32 cellular contexts compared by ENCODE assay signal in the genomic region with DNA sequence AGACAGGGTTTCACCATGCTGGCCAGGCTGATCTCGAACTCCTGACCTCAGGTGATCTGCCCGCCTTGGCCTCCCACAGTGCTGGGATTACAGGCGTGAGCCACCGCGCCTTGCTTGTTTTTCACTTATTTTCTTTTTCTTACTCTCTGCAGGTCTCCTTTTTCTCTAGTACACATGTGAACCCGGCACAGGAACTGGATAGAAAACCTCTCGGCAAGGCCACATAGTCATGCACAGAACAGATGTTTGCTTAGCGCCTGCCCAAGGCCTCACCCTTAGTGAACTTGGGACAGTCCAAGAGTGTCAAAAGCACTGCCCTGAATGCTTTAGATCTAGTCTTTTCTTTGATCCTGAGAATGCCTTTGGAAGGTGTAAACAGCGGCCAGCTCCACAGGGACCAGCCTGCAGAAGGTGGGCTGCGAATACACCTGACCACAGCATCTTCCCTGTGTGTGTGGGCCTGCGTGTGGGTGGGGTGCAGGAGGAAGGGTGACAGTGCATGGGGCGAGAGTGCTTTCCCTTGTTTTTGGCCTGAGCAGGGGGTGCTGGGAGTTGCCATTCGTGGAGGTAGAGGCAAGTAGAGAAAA. TPM values are rescaled to one million over a fixed set of nuclear protein-coding genes. Genes with fewer than 3 reads are reported as not detected.
A peak's percentile ranks its signal among the peaks of the same experiment; 100 is the strongest.
DNase-seq lines count a peak whose midpoint lies in the region; ATAC-seq, FAIRE-seq and TF ChIP-seq lines count a peak whose summit lies in the region.
"Had no signal": no experiment of that assay in that cellular context is flagged by ENCODE, and none has a peak within 500 bp of the region (broad histone marks: within the 10 kb centered on the region; RNA-seq: fewer than 3 reads in every experiment).

No MANE protein-coding gene starts in this region.

- H3K36me3 ChIP-seq in body of pancreas (replicated peaks in 1 of 2; ENCODE audit: insufficient read depth in 1 of 2, low read depth in 2 of 2) (no peaks in the 10 kb centered on the region), HepG2 (replicated peaks in 1 of 2; ENCODE audit: control insufficient read depth in 1 of 2, insufficient read depth in 2 of 2, low read length in 2 of 2) (peaks cover 17 to 61% of the 10 kb centered on the region in 2 experiments; a peak in 4 of 5 replicates), pancreas (peaks cover 0 to 15% (median 0%) of the 10 kb centered on the region in 3 donors)
- H3K36me3 ChIP-seq: ovary, WERI-Rb-1 had no signal

- no peak for TF ChIP-seq RAD21 in HepG2 (CRISPR knock-in tag; IDR thresholded peaks at IDR 0.05)

- no peak overlapping the region for H3K14ac ChIP-seq in H9 (ENCODE audit: insufficient read depth, low read length)

- DNase-seq in H9 (no peak), body of pancreas (peak; percentile 60 to 82 (median 80)), HepG2 (ENCODE audit: low spot score) (peak; percentile 96), pancreas (peak in 4 of 6 donors; percentile 41 to 73 (median 62))
- DNase-seq: activated CD4-positive, alpha-beta T cell treated with anti-CD3 and anti-CD28 coated beads for 48 hours; activated CD8-positive, alpha-beta memory T cell treated with anti-CD3 and anti-CD28 coated beads for 24 hours; activated T-cell treated with anti-CD3 and anti-CD28 coated beads for 4 hours; amygdala; CD4-positive, alpha-beta memory T cell; effector CD4-positive, alpha-beta T cell; midbrain; NCI-H1417; NCI-H2081; NCI-H345; nephron progenitor cell; ovary; SHP77 treated with DMSO at 0.1 percent for 48 hours; stimulated activated CD4-positive, alpha-beta T cell treated with anti-CD3 and anti-CD28 coated beads, Interleukin-2, amount 100 ng/mL, for 24 hours; stimulated activated CD8-positive, alpha-beta memory T cell treated with anti-CD3 and anti-CD28 coated beads, Interleukin-4, amount 100 ng/mL, for 48 hours; T1000; tibial artery; WERI-Rb-1 had no signal

- H3K18ac ChIP-seq in H9 (ENCODE audit: insufficient read length, low read depth, low read length) = no peak overlapping the region

- BruUV-seq in HepG2 (replicated peaks; lab: Mats Ljungman, UMichigan) = no TSS peak

- no peaks in the 10 kb centered on the region for H3K23me2 ChIP-seq in H9 (ENCODE audit: insufficient read length, low read depth, low read length, poor library complexity, severe bottlenecking)

- no peak overlapping the region for H2BK12ac ChIP-seq in H9 (ENCODE audit: insufficient read length, low read depth, low read length)

- H3K27me3 Mint-ChIP-seq in H9 (ENCODE audit: low read depth) = no peaks in the 10 kb centered on the region
- H3K27me3 Mint-ChIP-seq: CD4-positive, alpha-beta memory T cell had no signal

- H3K27ac ChIP-seq in H9 (ENCODE audit: insufficient read length, low read depth, low read length) = no peak overlapping the region
- peak overlapping the region; percentile 94 to 99 (median 96) for H3K27ac ChIP-seq in body of pancreas
- peak overlapping the region; percentile 76 for H3K27ac ChIP-seq in HepG2 (ENCODE audit: extremely low read length, insufficient read depth, low read length)
- peak overlapping the region; percentile 75 to 92 (median 84) for H3K27ac ChIP-seq in pancreas
- H3K27ac ChIP-seq: KMS-11, ovary, tibial artery, WERI-Rb-1 had no signal

- H2BK120ac ChIP-seq in H9 (ENCODE audit: low read depth, low read length, poor library complexity, severe bottlenecking) = no peak overlapping the region

- no peak overlapping the region for H2AFZ ChIP-seq in H9 (ENCODE audit: low read length)
- H2AFZ ChIP-seq in HepG2 (ENCODE audit: low read length) = no peak overlapping the region

- H4K8ac ChIP-seq in H9 (replicated peaks; ENCODE audit: insufficient read length, low read depth, low read length) = no peak overlapping the region

- in situ Hi-C loops in HepG2 (cut with HindIII; ENCODE audit: extremely low pct_ligation_motif_present, low pct_unique_long_range_greater_than_20kb) = no loop called here

- no peak overlapping the region for H3K4ac ChIP-seq in H9 (ENCODE audit: low read depth, low read length)

- H3K23ac ChIP-seq in H9 (ENCODE audit: insufficient read length, low read depth, low read length) = no peak overlapping the region

- peak overlapping the region in 1 of 2 experiments; percentile 1; a peak in 1 of 5 replicates for H3K4me3 Mint-ChIP-seq in H9
- H3K4me3 Mint-ChIP-seq: nephron progenitor cell had no signal

- no peaks in the 10 kb centered on the region for H3K9me3 Mint-ChIP-seq in H9
- H3K9me3 Mint-ChIP-seq: activated naive CD4-positive, alpha-beta T cell treated with anti-CD3 and anti-CD28 coated beads, Interleukin-2, amount 50 U/mL, for 72 hours; activated T-helper 2 cell treated with anti-CD3 and anti-CD28 coated beads, Interferon-gamma antibody, Interleukin-2, Interleukin-4, amounts not matched to agents 10 μg/mL and 5 μg/mL and 100 μg/mL, durations not matched to agents 14 hours and 24 hours and 36 hours; nephron progenitor cell had no signal

- H3K56ac ChIP-seq in H9 (ENCODE audit: insufficient read length, low read depth, low read length) = no peak overlapping the region

- peaks cover 15 to 67% (median 60%) of the 10 kb centered on the region in 3 experiments; a peak in 6 of 7 replicates for H3K36me3 Mint-ChIP-seq in H9 (ENCODE audit: insufficient read depth in 1 of 3, low read depth in 3 of 3)
- H3K36me3 Mint-ChIP-seq: activated naive CD4-positive, alpha-beta T cell treated with anti-CD3 and anti-CD28 coated beads, Interleukin-2, amount 50 U/mL, for 72 hours; CD4-positive, alpha-beta memory T cell had no signal

- H3K79me1 ChIP-seq in H9 (ENCODE audit: insufficient read depth, low read depth, low read length, poor library complexity, severe bottlenecking) = no peaks in the 10 kb centered on the region

- no peaks in the 10 kb centered on the region for H3K27me3 ChIP-seq in H9 (ENCODE audit: insufficient read depth, low read length)
- H3K27me3 ChIP-seq in body of pancreas = no peaks in the 10 kb centered on the region
- H3K27me3 ChIP-seq in HepG2 (ENCODE audit: control insufficient read depth in 1 of 2, insufficient read depth in 2 of 2, low read length in 2 of 2) = no peaks in the 10 kb centered on the region
- no peaks in the 10 kb centered on the region for H3K27me3 ChIP-seq in pancreas
- H3K27me3 ChIP-seq: ovary, tibial artery had no signal

- POLR2A ChIA-PET in HepG2 (lab: Yijun Ruan, JAX) = interaction anchor here (0.6 to 2.3 kb wide), 5 partner anchors 13 to 67 kb away, joined by 3 to 15 read pairs (median 4); partner anchors contain the start of gene IMPA2

- TF ChIP-seq POLR2A in body of pancreas (IDR thresholded peaks at IDR 0.05) (peak in 1 of 3 donors; percentile 12), HepG2 (IDR thresholded peaks at IDR 0.05; ENCODE audit: insufficient read depth in 1 of 2, low read depth in 2 of 2, low read length in 2 of 2) (no peak)

- H3K79me2 ChIP-seq in H9 (ENCODE audit: insufficient read depth, low read length) = no peaks in the 10 kb centered on the region
- H3K79me2 ChIP-seq in HepG2 (ENCODE audit: insufficient read depth, low read length) = no peaks in the 10 kb centered on the region

- FAIRE-seq in HepG2 (lab: Jason Lieb, UNC) (peak; percentile 99), pancreas (lab: Jason Lieb, UNC) (no peak)
- FAIRE-seq: H1, islet of Langerhans had no signal

- no peak overlapping the region for H4K91ac ChIP-seq in H9 (ENCODE audit: insufficient read length, low read depth, low read length)

- H3K9ac ChIP-seq in H9 (ENCODE audit: extremely low read depth, insufficient read length, low read length) = no peak overlapping the region
- H3K9ac ChIP-seq in HepG2 (ENCODE audit: insufficient read depth, low read depth, low read length) = no peak overlapping the region; the same call in 1 of the 2 replicates
- H3K9ac ChIP-seq: KMS-11 had no signal

- no peak overlapping the region for H3K4me3 ChIP-seq in body of pancreas
- H3K4me3 ChIP-seq in HepG2 (replicated peaks in 1 of 3; ENCODE audit: insufficient read depth in 1 of 3, low read depth in 2 of 3, low read length in 3 of 3) = 0 out of 6 replicates have a peak overlapping the region, but pooled peaks of 1 of the 3 experiments have one; percentile 9
- H3K4me3 ChIP-seq in pancreas = no peak overlapping the region
- H3K4me3 ChIP-seq: ovary, tibial artery had no signal

- intact Hi-C loops in body of pancreas (cut with DNase I) = no loop called here
- intact Hi-C loops in HepG2 (cut with micrococcal nuclease; ENCODE audit: unreplicated experiment) = loop anchor here (2.0 kb wide), 1 partner anchor 27 kb away; the partner anchor contains the start of gene IMPA2
- intact Hi-C loops in pancreas (cut with DNase I) = no loop called here

- no peak for TF ChIP-seq CTCF in H9 (conservative IDR thresholded peaks at IDR 0.05)
- TF ChIP-seq CTCF in body of pancreas (IDR thresholded peaks at IDR 0.05) = no peak
- no peak; the same call in 1 of the 2 replicates for TF ChIP-seq CTCF in HepG2 (CRISPR knock-in tag; IDR thresholded peaks at IDR 0.05)
- no peak for TF ChIP-seq CTCF in pancreas (IDR thresholded peaks at IDR 0.05)

- no CpG with 5 or more reads among the region's 13 CpGs for WGBS in H9 (ENCODE audit: extremely low coverage, insufficient read length, low lambda C conversion rate)
- 43 to 45% methylated on average over 11 to 13 of the region's 13 CpGs for WGBS in body of pancreas, 2 donors
- WGBS in HepG2 (ENCODE audit: low lambda C conversion rate) = 6% methylated on average over 12 of the region's 13 CpGs
- 39 to 40% methylated on average over 13 of the region's 13 CpGs for WGBS in pancreas, 2 donors

- no peak overlapping the region for H4K5ac ChIP-seq in H9 (ENCODE audit: insufficient read length, low read depth, low read length)

- H4K20me1 ChIP-seq in H9 (ENCODE audit: control insufficient read depth, insufficient read depth, insufficient read length) (no peaks in the 10 kb centered on the region), HepG2 (ENCODE audit: insufficient read depth, low read length) (peaks cover 6% of the 10 kb centered on the region; the same call in 1 of the 2 replicates)

- H3K4me1 Mint-ChIP-seq in H9 = peaks cover 2 to 5% of the 10 kb centered on the region in 2 experiments; a peak in 2 of 4 replicates
- H3K4me1 Mint-ChIP-seq: CD4-positive, alpha-beta memory T cell had no signal

- H3K27ac Mint-ChIP-seq in H9 = peak overlapping the region; percentile 0 to 91 (median 37); a peak in 5 of 7 replicates
- H3K27ac Mint-ChIP-seq: activated T-helper 2 cell treated with anti-CD3 and anti-CD28 coated beads, Interferon-gamma antibody, Interleukin-2, Interleukin-4, amounts not matched to agents 10 μg/mL and 5 μg/mL and 100 μg/mL, durations not matched to agents 14 hours and 24 hours and 36 hours; CD4-positive, alpha-beta memory T cell had no signal

- H3K4me2 ChIP-seq in H9 (ENCODE audit: insufficient read depth, insufficient read length, low read length) (no peak overlapping the region), HepG2 (ENCODE audit: low read depth, low read length) (peak overlapping the region; percentile 37)
- H3K4me2 ChIP-seq: KMS-11 had no signal

- no peak overlapping the region for H2AK5ac ChIP-seq in H9 (ENCODE audit: insufficient read length, low read length)

- TF ChIP-seq EP300 in HepG2 (IDR thresholded peaks at IDR 0.05; ENCODE audit: low read depth in 2 of 2, low read length in 2 of 2) (peak; percentile 81 to 92; a peak in 3 of 4 replicates), HepG2 (CRISPR knock-in tag; IDR thresholded peaks at IDR 0.05; ENCODE audit: borderline replicate concordance) (peak; percentile 94)

- H2BK15ac ChIP-seq in H9 (ENCODE audit: low read depth, low read length) = no peak overlapping the region

- no peak overlapping the region for H2BK5ac ChIP-seq in H9 (ENCODE audit: insufficient read length, low read length)

- no peak overlapping the region for H2BK20ac ChIP-seq in H9 (ENCODE audit: low read depth, low read length, poor library complexity, severe bottlenecking)

- ATAC-seq in body of pancreas = peak; percentile 28
- ATAC-seq in HepG2 = peak; percentile 97
- ATAC-seq in pancreas = peak; percentile 30 to 55 (median 49)
- no peak for ATAC-seq in HG03354 (IDR thresholded peaks at IDR 0.05; ENCODE audit: poor library complexity, severe bottlenecking, unreplicated experiment)
- no peak for ATAC-seq in HG03521 (IDR thresholded peaks at IDR 0.05; ENCODE audit: unreplicated experiment)
- no peak for ATAC-seq in GM19324 (IDR thresholded peaks at IDR 0.05; ENCODE audit: low FRiP score, unreplicated experiment)
- ATAC-seq in GM19328 (IDR thresholded peaks at IDR 0.05; ENCODE audit: unreplicated experiment) = no peak
- ATAC-seq: activated naive CD4-positive, alpha-beta T cell treated with anti-CD3 and anti-CD28 coated beads, Interleukin-2, amount 50 U/mL, for 72 hours; Panc1 had no signal

- H3K4me1 ChIP-seq in H9 (ENCODE audit: insufficient read depth, low read length) (no peaks in the 10 kb centered on the region), body of pancreas (peaks cover 98% of the 10 kb centered on the region), HepG2 (ENCODE audit: insufficient read depth, low read length) (peaks cover 30% of the 10 kb centered on the region), pancreas (peaks cover 68 to 79% (median 78%) of the 10 kb centered on the region in 3 donors)
- H3K4me1 ChIP-seq: tibial artery had no signal

- no peak overlapping the region for H3T11ph ChIP-seq in H9 (ENCODE audit: low read length)

- CTCF ChIA-PET in HepG2 (lab: Yijun Ruan, JAX; ENCODE audit: low intra/inter-chr PET ratio, low total read pairs) = no interaction called here

- H3K9me3 ChIP-seq in H9 (ENCODE audit: control insufficient read depth, low read depth, low read length) (no peaks in the 10 kb centered on the region), body of pancreas (no peaks in the 10 kb centered on the region), HepG2 (ENCODE audit: low read length) (no peaks in the 10 kb centered on the region), pancreas (no peaks in the 10 kb centered on the region)
- H3K9me3 ChIP-seq: ovary, tibial artery had no signal

RNA-seq across cellular contexts. Expression of gene IMPA2, which starts 27.0 kb away (rescaled TPM):
- total RNA-seq in H9 (2021) (69.1 and 73.8 TPM in 2 replicates), body of pancreas (100 to 1,000 TPM; 269 to 446 TPM), HepG2 (2016; rRNA removed; fragmentation: Illumina TruSeq; extraction: Trizol) (65.4 and 71.8 TPM in 2 replicates), pancreas (100 to 1,000 TPM; 140 to 286 (median 208) TPM)
- total RNA-seq in HepG2 (2016; cell fraction: cytosol; rRNA removed; fragmentation: Illumina TruSeq; extraction: Trizol; ENCODE audit: low read depth) = 77.7 and 94.9 TPM in 2 replicates
- 58.3 and 76.5 TPM in 2 replicates for total RNA-seq in HepG2 (2016; cell fraction: insoluble cytoplasmic fraction; rRNA removed; fragmentation: Illumina TruSeq; extraction: Trizol)
- total RNA-seq in HepG2 (2016; cell fraction: membrane; rRNA removed; fragmentation: Illumina TruSeq; extraction: Trizol) = 122 and 147 TPM in 2 replicates
- 55.6 and 62.0 TPM in 2 replicates for total RNA-seq in HepG2 (2016; cell fraction: nucleus; rRNA removed; fragmentation: Illumina TruSeq; extraction: Trizol)
- polyA plus RNA-seq in HepG2 (2011; rRNA removed) (28.8 and 37.8 TPM in 2 replicates), pancreas (100 to 1,000 TPM in 1 of 2 donors, 10 to 100 TPM in 1; 93.5 to 130 TPM)
- polyA plus RNA-seq in HepG2 (2011; cell fraction: cytosol; rRNA removed) = 28.2 and 43.4 TPM in 2 replicates
- polyA plus RNA-seq in HepG2 (2011; cell fraction: nucleus; rRNA removed) = 104 and 146 TPM in 2 replicates
- 56.2 and 62.5 TPM in 2 replicates for polyA plus RNA-seq in HepG2 (2012)
- 83.4 and 111 TPM in 2 replicates for polyA plus RNA-seq in HepG2 (2016; cell fraction: cytosol; fragmentation: Illumina TruSeq; extraction: Trizol; ENCODE audit: low read depth)
- polyA plus RNA-seq in HepG2 (2016; cell fraction: insoluble cytoplasmic fraction; fragmentation: Illumina TruSeq; extraction: Trizol; ENCODE audit: low read depth) = 68.3 and 79.3 TPM in 2 replicates
- polyA plus RNA-seq in HepG2 (2016; cell fraction: membrane; fragmentation: Illumina TruSeq; extraction: Trizol; ENCODE audit: low read depth) = 118 and 138 TPM in 2 replicates
- polyA plus RNA-seq in HepG2 (2016; cell fraction: nucleus; fragmentation: Illumina TruSeq; extraction: Trizol; ENCODE audit: insufficient read depth, low read depth) = 90.9 and 102 TPM in 2 replicates
- polyA minus RNA-seq in HepG2 (2011; rRNA and poly(A)+ RNA removed; ENCODE audit: low replicate concordance) = 45.6 and 172 TPM in 2 replicates
- polyA minus RNA-seq in HepG2 (2011; cell fraction: cytosol; rRNA and poly(A)+ RNA removed) = 12.3 and 17.3 TPM in 2 replicates
- 22.8 and 37.2 TPM in 2 replicates for polyA minus RNA-seq in HepG2 (2011; cell fraction: nucleus; rRNA and poly(A)+ RNA removed)

Comparison
In these comparisons a context has a peak if more than half of its experiments do, and no peak if none do; other contexts are left out.
1. ATAC-seq: peak in body of pancreas (single experiment), HepG2 (single experiment) and pancreas (4 of 4); none in HG03354 (single experiment), HG03521 (single experiment), GM19324 (single experiment) and GM19328 (single experiment).